Comparison of ENCODE assay signal across 1 cellular context in the genomic region with DNA sequence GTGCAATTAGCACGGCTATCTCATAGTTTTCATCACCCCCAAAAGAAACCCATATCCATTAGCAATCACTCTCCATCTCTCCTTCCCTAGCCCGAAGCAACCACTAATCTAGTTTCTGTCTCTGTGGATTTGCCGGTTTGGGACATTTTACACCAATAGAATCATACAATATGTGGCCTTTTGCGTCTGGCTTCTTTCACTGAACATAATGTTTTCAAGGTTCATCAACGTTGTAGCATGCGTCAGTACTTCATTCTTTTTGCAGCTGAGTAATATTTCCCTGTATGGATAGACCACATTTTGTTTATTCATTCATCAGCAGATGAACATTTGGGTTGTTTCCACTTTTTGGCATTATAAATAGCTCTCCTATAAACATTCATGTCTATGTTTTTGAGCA.
TF ChIP-seq lines count a peak whose summit lies in the region.

No MANE protein-coding gene starts in this region.

TF ChIP-seq in WTC11, 78 proteins besides CTCF, POLR2A, EP300 and RAD21 (continued from another document):
- TF ChIP-seq ARID4B (CRISPR knock-in tag; IDR thresholded peaks at IDR 0.05; ENCODE audit: borderline replicate concordance) (no peak), MXD4 (CRISPR knock-in tag; IDR thresholded peaks at IDR 0.05; ENCODE audit: borderline replicate concordance) (no peak), IRF2 (CRISPR knock-in tag; IDR thresholded peaks at IDR 0.05; ENCODE audit: borderline replicate concordance, low read depth) (no peak), AR (CRISPR knock-in tag; IDR thresholded peaks at IDR 0.05) (no peak), ZNF263 (CRISPR knock-in tag; IDR thresholded peaks at IDR 0.05; ENCODE audit: low read depth) (no peak), MYBL2 (CRISPR knock-in tag; IDR thresholded peaks at IDR 0.05) (no peak), SOX15 (CRISPR knock-in tag; IDR thresholded peaks at IDR 0.05) (no peak), TP53 (CRISPR knock-in tag; IDR thresholded peaks at IDR 0.05) (no peak), FOXP1 (CRISPR knock-in tag; IDR thresholded peaks at IDR 0.05; ENCODE audit: borderline replicate concordance) (no peak), ZNF219 (CRISPR knock-in tag; IDR thresholded peaks at IDR 0.05; ENCODE audit: borderline replicate concordance) (no peak), CDX4 (CRISPR knock-in tag; IDR thresholded peaks at IDR 0.05; ENCODE audit: borderline replicate concordance) (no peak)
- TF ChIP-seq, protein P1, sequence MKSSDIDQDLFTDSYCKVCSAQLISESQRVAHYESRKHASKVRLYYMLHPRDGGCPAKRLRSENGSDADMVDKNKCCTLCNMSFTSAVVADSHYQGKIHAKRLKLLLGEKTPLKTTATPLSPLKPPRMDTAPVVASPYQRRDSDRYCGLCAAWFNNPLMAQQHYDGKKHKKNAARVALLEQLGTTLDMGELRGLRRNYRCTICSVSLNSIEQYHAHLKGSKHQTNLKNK (CRISPR knock-in tag; IDR thresholded peaks at IDR 0.05) = no peak
- TF ChIP-seq, protein P2, sequence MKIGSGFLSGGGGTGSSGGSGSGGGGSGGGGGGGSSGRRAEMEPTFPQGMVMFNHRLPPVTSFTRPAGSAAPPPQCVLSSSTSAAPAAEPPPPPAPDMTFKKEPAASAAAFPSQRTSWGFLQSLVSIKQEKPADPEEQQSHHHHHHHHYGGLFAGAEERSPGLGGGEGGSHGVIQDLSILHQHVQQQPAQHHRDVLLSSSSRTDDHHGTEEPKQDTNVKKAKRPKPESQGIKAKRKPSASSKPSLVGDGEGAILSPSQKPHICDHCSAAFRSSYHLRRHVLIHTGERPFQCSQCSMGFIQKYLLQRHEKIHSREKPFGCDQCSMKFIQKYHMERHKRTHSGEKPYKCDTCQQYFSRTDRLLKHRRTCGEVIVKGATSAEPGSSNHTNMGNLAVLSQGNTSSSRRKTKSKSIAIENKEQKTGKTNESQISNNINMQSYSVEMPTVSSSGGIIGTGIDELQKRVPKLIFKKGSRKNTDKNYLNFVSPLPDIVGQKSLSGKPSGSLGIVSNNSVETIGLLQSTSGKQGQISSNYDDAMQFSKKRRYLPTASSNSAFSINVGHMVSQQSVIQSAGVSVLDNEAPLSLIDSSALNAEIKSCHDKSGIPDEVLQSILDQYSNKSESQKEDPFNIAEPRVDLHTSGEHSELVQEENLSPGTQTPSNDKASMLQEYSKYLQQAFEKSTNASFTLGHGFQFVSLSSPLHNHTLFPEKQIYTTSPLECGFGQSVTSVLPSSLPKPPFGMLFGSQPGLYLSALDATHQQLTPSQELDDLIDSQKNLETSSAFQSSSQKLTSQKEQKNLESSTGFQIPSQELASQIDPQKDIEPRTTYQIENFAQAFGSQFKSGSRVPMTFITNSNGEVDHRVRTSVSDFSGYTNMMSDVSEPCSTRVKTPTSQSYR (CRISPR knock-in tag; IDR thresholded peaks at IDR 0.05) = no peak
